In genomic region chrX:14029039-14029424, GRCh38 we compare ENCODE assay signal across 8 cellular contexts. TPM values are rescaled to one million over a fixed set of nuclear protein-coding genes. Genes with fewer than 3 reads are reported as not detected.
DNase-seq lines count a peak whose midpoint lies in the region; ATAC-seq and TF ChIP-seq lines count a peak whose summit lies in the region.

No MANE protein-coding gene starts in this region.

- no peak for ATAC-seq in activated CD4-positive, alpha-beta T cell treated with anti-CD3 and anti-CD28 coated beads for 36 hours
- no peak for ATAC-seq in GM18511 (IDR thresholded peaks at IDR 0.05; ENCODE audit: unreplicated experiment)

- H3K36me3 Mint-ChIP-seq in activated CD4-positive, alpha-beta T cell treated with anti-CD3 and anti-CD28 coated beads for 36 hours (ENCODE audit: low read depth): peaks cover 2% of the 10 kb centered on the region

- 27% methylated on average over 7 of the region's 7 CpGs for WGBS in smooth muscle cell (ENCODE audit: low lambda C conversion rate)

- no peaks in the 10 kb centered on the region for H4K20me1 ChIP-seq in smooth muscle cell (ENCODE audit: low read depth)

- H2AFZ ChIP-seq in smooth muscle cell (ENCODE audit: low read depth): peak overlapping the region; percentile 71

- no peaks in the 10 kb centered on the region for H3K9me3 Mint-ChIP-seq in activated CD4-positive, alpha-beta T cell treated with anti-CD3 and anti-CD28 coated beads for 36 hours (ENCODE audit: low read depth)

- TF ChIP-seq CTCF in WERI-Rb-1 (IDR thresholded peaks at IDR 0.05; ENCODE audit: low read depth, low read length) (no peak), right atrium auricular region (IDR thresholded peaks at IDR 0.05) (no peak), smooth muscle cell (IDR thresholded peaks at IDR 0.05; ENCODE audit: borderline replicate concordance, insufficient read depth, poor library complexity, severe bottlenecking) (no peak)

- H3K27me3 ChIP-seq in WERI-Rb-1 (ENCODE audit: insufficient read depth, low read depth, severe bottlenecking) (no peaks in the 10 kb centered on the region), right atrium auricular region (no peaks in the 10 kb centered on the region), smooth muscle cell (ENCODE audit: low read depth) (no peaks in the 10 kb centered on the region)

- intact Hi-C loops in activated CD4-positive, alpha-beta T cell treated with anti-CD3 and anti-CD28 coated beads for 36 hours (cut with DNase I, micrococcal nuclease): loop anchor here (1.0 to 10.0 kb wide), 12 partner anchors 286 to 1306 kb away; partner anchors contain the start of genes PIGA (in 2 of the 2), TCEANC (in 2 of the 2), FANCB (in 1 of the 2) and MOSPD2 (in 1 of the 2)

- peaks cover 40% of the 10 kb centered on the region for H3K4me1 Mint-ChIP-seq in activated CD4-positive, alpha-beta T cell treated with anti-CD3 and anti-CD28 coated beads for 36 hours

- H3K4me1 ChIP-seq in right atrium auricular region (peaks cover 0 to 20% of the 10 kb centered on the region in 2 donors), smooth muscle cell (ENCODE audit: low read depth) (peaks cover 4% of the 10 kb centered on the region)

- POLR2A ChIA-PET in activated CD4-positive, alpha-beta T cell treated with anti-CD3 and anti-CD28 coated beads for 36 hours (lab: Charles Lee): interaction anchor here (0.6 to 1.2 kb wide), 2 partner anchors 25 to 360 kb away, joined by 3 read pairs; no protein-coding TSS in a partner anchor

- peak overlapping the region; percentile 76 for H3K9ac ChIP-seq in smooth muscle cell (ENCODE audit: low read depth)

- H3K36me3 ChIP-seq in WERI-Rb-1 (no peaks in the 10 kb centered on the region), right atrium auricular region (no peaks in the 10 kb centered on the region), smooth muscle cell (ENCODE audit: low read depth) (no peaks in the 10 kb centered on the region)

- no peak for DNase-seq in activated CD4-positive, alpha-beta T cell treated with anti-CD3 and anti-CD28 coated beads for 36 hours
- DNase-seq in activated CD4-positive, alpha-beta T cell treated with anti-CD3 and anti-CD28 coated beads, Interleukin-2, amount 50 U/mL, for 48 hours: no peak
- DNase-seq in WERI-Rb-1 (peak; percentile 14), right atrium auricular region (ENCODE audit: low spot score) (no peak), smooth muscle cell (lab: John Stamatoyannopoulos, UW; ENCODE audit: unreplicated experiment) (no peak), SHP77 (lab: John Stamatoyannopoulos, UW) (no peak)
- DNase-seq in stimulated activated CD4-positive, alpha-beta T cell treated with anti-CD3 and anti-CD28 coated beads, Interleukin-4, amount 100 ng/mL, for 4 hours: no peak

- H3K4me3 ChIP-seq in WERI-Rb-1 (ENCODE audit: low read depth, low read length) (peak overlapping the region; percentile 89), right atrium auricular region (peak overlapping the region; percentile 54 to 65), smooth muscle cell (peak overlapping the region; percentile 51)

- CTCF ChIA-PET in activated CD4-positive, alpha-beta T cell treated with anti-CD3 and anti-CD28 coated beads for 36 hours (lab: Charles Lee): interaction anchor here (1.3 to 1.7 kb wide), 2 partner anchors 278 to 341 kb away, joined by 5 read pairs; partner anchors contain the start of gene RAB9A

- peaks cover 2% of the 10 kb centered on the region for H3K27me3 Mint-ChIP-seq in activated CD4-positive, alpha-beta T cell treated with anti-CD3 and anti-CD28 coated beads for 36 hours

- H3K4me2 ChIP-seq in smooth muscle cell: peak overlapping the region; percentile 77

- peak overlapping the region; percentile 100 for H3K27ac Mint-ChIP-seq in activated CD4-positive, alpha-beta T cell treated with anti-CD3 and anti-CD28 coated beads for 36 hours

- peak overlapping the region; percentile 84 for H3K27ac ChIP-seq in WERI-Rb-1
- H3K27ac ChIP-seq in right atrium auricular region: peak overlapping the region; percentile 75 to 76
- peak overlapping the region; percentile 91 for H3K27ac ChIP-seq in smooth muscle cell (ENCODE audit: low read depth)

- H3K4me3 Mint-ChIP-seq in activated CD4-positive, alpha-beta T cell treated with anti-CD3 and anti-CD28 coated beads for 36 hours: peak overlapping the region; percentile 87

- H3K79me2 ChIP-seq in smooth muscle cell (ENCODE audit: low read depth): no peaks in the 10 kb centered on the region

- no peaks in the 10 kb centered on the region for H3F3A ChIP-seq in smooth muscle cell (ENCODE audit: low read depth)

- H3K9me3 ChIP-seq in WERI-Rb-1 (ENCODE audit: severe bottlenecking) (no peaks in the 10 kb centered on the region), right atrium auricular region (no peaks in the 10 kb centered on the region), smooth muscle cell (replicated peaks; ENCODE audit: low read depth) (no peaks in the 10 kb centered on the region)

RNA-seq across cellular contexts. Expression of gene GEMIN8, which starts 0.7 kb away (rescaled TPM):
- 10 to 100 TPM; 14.9 to 15.6 TPM for total RNA-seq in activated CD4-positive, alpha-beta T cell treated with anti-CD3 and anti-CD28 coated beads for 36 hours
- 10 to 100 TPM in 1 of 2 donors, 1 to 10 TPM in 1; 7.6 to 12.8 TPM for total RNA-seq in right atrium auricular region
- 14.8 and 21.5 TPM in 2 replicates for total RNA-seq in smooth muscle cell
- 14.6 and 15.8 TPM in 2 replicates for polyA plus RNA-seq in smooth muscle cell
